Comparison of ENCODE assay signal across 16 cellular contexts in genomic region chr1:221728037-221728505, GRCh38. TPM values are rescaled to one million over a fixed set of nuclear protein-coding genes. Genes with fewer than 3 reads are reported as not detected.
DNase-seq lines count a peak whose midpoint lies in the region; ATAC-seq, FAIRE-seq and TF ChIP-seq lines count a peak whose summit lies in the region.
"Had no signal": no experiment of that assay in that cellular context is flagged by ENCODE, and none has a peak within 500 bp of the region (broad histone marks: within the 10 kb centered on the region; RNA-seq: fewer than 3 reads in every experiment).

No MANE protein-coding gene starts in this region.

- TF ChIP-seq RAD21 in liver (IDR thresholded peaks at IDR 0.05): no peak
- no peak for TF ChIP-seq RAD21 in HepG2 (CRISPR knock-in tag; IDR thresholded peaks at IDR 0.05)

- no peak overlapping the region for H3K4me3 Mint-ChIP-seq in T-helper 17 cell

- H2AFZ ChIP-seq in HepG2 (ENCODE audit: low read length) (no peak overlapping the region), osteoblast (ENCODE audit: low read length) (no peak overlapping the region)

- DNase-seq in HepG2 (ENCODE audit: low spot score) (no peak), T-helper 17 cell (no peak), osteoblast (ENCODE audit: insufficient read length, low spot score, missing footprints) (no peak)
- no peak for DNase-seq in stimulated activated naive CD4-positive, alpha-beta T cell (lab: John Stamatoyannopoulos, UW)
- DNase-seq in effector CD8-positive, alpha-beta T cell (lab: John Stamatoyannopoulos, UW): no peak
- DNase-seq: activated CD4-positive, alpha-beta T cell treated with anti-CD3 and anti-CD28 coated beads, Interleukin-2, amount 50 U/mL, for 1 hour; activated gamma-delta T cell treated with Interleukin-2 at 50 U/mL for 16 hours; AML-193; brain microvascular endothelial cell; DMS53; left lung; NCI-H1694; SHP77 treated with DMSO at 0.1 percent for 48 hours had no signal

- FAIRE-seq in HepG2 (lab: Jason Lieb, UNC): no peak

- H3K27me3 Mint-ChIP-seq in T-helper 17 cell: no peaks in the 10 kb centered on the region

- H4K20me1 ChIP-seq in HepG2 (ENCODE audit: insufficient read depth, low read length): no peaks in the 10 kb centered on the region
- no peaks in the 10 kb centered on the region for H4K20me1 ChIP-seq in osteoblast (ENCODE audit: insufficient read depth, low read length)

- H3K4me1 ChIP-seq in liver (ENCODE audit: control insufficient read depth in 4 of 4, insufficient read depth in 4 of 4, low read length in 3 of 4): peaks cover 9 to 50% (median 36%) of the 10 kb centered on the region in 4 donors
- H3K4me1 ChIP-seq in HepG2 (ENCODE audit: insufficient read depth, low read length): no peaks in the 10 kb centered on the region
- peaks cover 14 to 75% (median 16%) of the 10 kb centered on the region in 3 donors for H3K4me1 ChIP-seq in gastroesophageal sphincter
- peaks cover 39% of the 10 kb centered on the region for H3K4me1 ChIP-seq in osteoblast (ENCODE audit: insufficient read depth, low read length)

- H3K36me3 ChIP-seq in liver (ENCODE audit: control insufficient read depth in 4 of 4, insufficient read depth in 3 of 4, low read depth in 1 of 4, low read length in 3 of 4) (peaks cover 0 to 26% (median 7%) of the 10 kb centered on the region in 4 donors), HepG2 (replicated peaks in 1 of 2; ENCODE audit: control insufficient read depth in 1 of 2, insufficient read depth in 2 of 2, low read length in 2 of 2) (no peaks in the 10 kb centered on the region), gastroesophageal sphincter (no peaks in the 10 kb centered on the region), osteoblast (ENCODE audit: insufficient read depth, low read length) (no peaks in the 10 kb centered on the region)
- H3K36me3 ChIP-seq: brain microvascular endothelial cell, left lung had no signal

- TF ChIP-seq EP300 in HepG2 (IDR thresholded peaks at IDR 0.05; ENCODE audit: low read depth in 2 of 2, low read length in 2 of 2) (no peak), HepG2 (CRISPR knock-in tag; IDR thresholded peaks at IDR 0.05; ENCODE audit: borderline replicate concordance) (no peak), gastroesophageal sphincter (IDR thresholded peaks at IDR 0.05) (no peak)

- BruUV-seq in HepG2 (replicated peaks; lab: Mats Ljungman, UMichigan): no TSS peak

- H3K79me2 ChIP-seq in HepG2 (ENCODE audit: insufficient read depth, low read length) (no peaks in the 10 kb centered on the region), osteoblast (ENCODE audit: insufficient read depth, low read length) (peaks cover 79% of the 10 kb centered on the region)

- no peak overlapping the region for H3K9ac ChIP-seq in liver (ENCODE audit: low read depth in 1 of 2, low read length in 2 of 2)
- no peak overlapping the region for H3K9ac ChIP-seq in HepG2 (ENCODE audit: insufficient read depth, low read depth, low read length)

- in situ Hi-C loops in HepG2 (cut with HindIII; ENCODE audit: extremely low pct_ligation_motif_present, low pct_unique_long_range_greater_than_20kb): no loop called here

- H3K36me3 Mint-ChIP-seq in T-helper 17 cell (ENCODE audit: low read depth): no peaks in the 10 kb centered on the region

- peaks cover 40% of the 10 kb centered on the region for H3K4me1 Mint-ChIP-seq in T-helper 17 cell

- TF ChIP-seq POLR2A in HepG2 (IDR thresholded peaks at IDR 0.05; ENCODE audit: insufficient read depth in 1 of 2, low read depth in 2 of 2, low read length in 2 of 2) (no peak), gastroesophageal sphincter (IDR thresholded peaks at IDR 0.05) (no peak)

- peak overlapping the region; percentile 1 for H3K27ac Mint-ChIP-seq in T-helper 17 cell

- H3K4me3 ChIP-seq in liver (ENCODE audit: low read depth in 1 of 3, low read length in 3 of 3) (no peak overlapping the region), HepG2 (replicated peaks in 1 of 3; ENCODE audit: insufficient read depth in 1 of 3, low read depth in 2 of 3, low read length in 3 of 3) (no peak overlapping the region), gastroesophageal sphincter (no peak overlapping the region), osteoblast (ENCODE audit: insufficient read depth, low read length) (no peak overlapping the region)
- H3K4me3 ChIP-seq: left lung had no signal

- intact Hi-C loops in HepG2 (cut with micrococcal nuclease; ENCODE audit: unreplicated experiment): no loop called here

- ATAC-seq in HepG2 (no peak), T-helper 17 cell (no peak), gastroesophageal sphincter (no peak), HG03520 (IDR thresholded peaks at IDR 0.05; ENCODE audit: unreplicated experiment) (no peak)
- ATAC-seq: left lung had no signal

- TF ChIP-seq CTCF in liver (IDR thresholded peaks at IDR 0.05; ENCODE audit: low read depth, low read length, missing input control) (no peak), HepG2 (CRISPR knock-in tag; IDR thresholded peaks at IDR 0.05) (no peak), gastroesophageal sphincter (IDR thresholded peaks at IDR 0.05) (no peak), osteoblast (IDR thresholded peaks at IDR 0.05; ENCODE audit: extremely low read depth, low read depth, low read length) (no peak)

- no peaks in the 10 kb centered on the region for H3K27me3 ChIP-seq in liver (ENCODE audit: control insufficient read depth in 4 of 4, insufficient read depth in 4 of 4, low read length in 3 of 4)
- no peaks in the 10 kb centered on the region for H3K27me3 ChIP-seq in HepG2 (ENCODE audit: control insufficient read depth in 1 of 2, insufficient read depth in 2 of 2, low read length in 2 of 2)
- no peaks in the 10 kb centered on the region for H3K27me3 ChIP-seq in gastroesophageal sphincter
- no peaks in the 10 kb centered on the region for H3K27me3 ChIP-seq in osteoblast (ENCODE audit: insufficient read depth, low read length)
- H3K27me3 ChIP-seq: brain microvascular endothelial cell, left lung had no signal

- H3K27ac ChIP-seq in liver (ENCODE audit: low read depth in 1 of 2, low read length in 2 of 2) (peak overlapping the region in 1 of 2 donors; percentile 16), HepG2 (ENCODE audit: extremely low read length, insufficient read depth, low read length) (no peak overlapping the region), gastroesophageal sphincter (peak overlapping the region; percentile 23 to 75 (median 58)), osteoblast (ENCODE audit: low read depth, low read length) (no peak overlapping the region)
- H3K27ac ChIP-seq: brain microvascular endothelial cell, left lung had no signal

- 45% methylated on average over 1 of the region's 1 CpG for WGBS in liver
- 92% methylated on average over 1 of the region's 1 CpG for WGBS in HepG2 (ENCODE audit: low lambda C conversion rate)
- 83 to 90% methylated on average over 1 of the region's 1 CpG for WGBS in gastroesophageal sphincter (ENCODE audit: low coverage in 1 of 2), 2 donors

- H3K9me3 ChIP-seq in liver (ENCODE audit: control insufficient read depth in 4 of 4, low read length in 3 of 4) (no peaks in the 10 kb centered on the region), HepG2 (ENCODE audit: low read length) (peaks cover 8% of the 10 kb centered on the region), T-helper 17 cell (ENCODE audit: control insufficient read depth, low read length, poor library complexity, severe bottlenecking) (peaks cover 2% of the 10 kb centered on the region), gastroesophageal sphincter (no peaks in the 10 kb centered on the region), osteoblast (ENCODE audit: low read depth, low read length) (no peaks in the 10 kb centered on the region)

- CTCF ChIA-PET in HepG2 (lab: Yijun Ruan, JAX; ENCODE audit: low intra/inter-chr PET ratio, low total read pairs): no interaction called here

- H3K4me2 ChIP-seq in HepG2 (ENCODE audit: low read depth, low read length) (no peak overlapping the region), osteoblast (ENCODE audit: insufficient read depth, low read length) (no peak overlapping the region)

- POLR2A ChIA-PET in HepG2 (lab: Yijun Ruan, JAX): no interaction called here

TF ChIP-seq in liver, 16 proteins besides CTCF, POLR2A, EP300 and RAD21 (continues in another document):
- peak in 1 of 2 donors; percentile 56 for TF ChIP-seq HNF4A (conservative IDR thresholded peaks at IDR 0.05)
- TF ChIP-seq HNF4G (IDR thresholded peaks at IDR 0.05): no peak

TF ChIP-seq in HepG2, 621 proteins besides CTCF, POLR2A, EP300 and RAD21 (continues in another document):
- no peak for TF ChIP-seq ZNF775 (CRISPR knock-in tag; IDR thresholded peaks at IDR 0.05; ENCODE audit: borderline replicate concordance)
- no peak for TF ChIP-seq ONECUT2 (CRISPR knock-in tag; IDR thresholded peaks at IDR 0.05)
- TF ChIP-seq KDM1A (CRISPR knock-in tag; IDR thresholded peaks at IDR 0.05): no peak
- TF ChIP-seq ZMAT3 (CRISPR knock-in tag; conservative IDR thresholded peaks at IDR 0.05): no peak
- no peak for TF ChIP-seq ZNF879 (CRISPR knock-in tag; IDR thresholded peaks at IDR 0.05)

RNA-seq across cellular contexts. Expression of gene DUSP10, which starts 13.8 kb away (rescaled TPM):
- total RNA-seq in liver (10 to 100 TPM in 1 of 2 donors, 1 to 10 TPM in 1; 6.7 to 15.4 TPM), HepG2 (2016; rRNA removed; fragmentation: Illumina TruSeq; extraction: Trizol) (2.1 and 2.5 TPM in 2 replicates), T-helper 17 cell (100 to 1,000 TPM in 1 of 2 donors, 10 to 100 TPM in 1; 95.6 to 107 TPM), gastroesophageal sphincter (10 to 100 TPM in 1 of 4 donors, 1 to 10 TPM in 3; 3.5 to 12.0 (median 5.3) TPM), osteoblast (62.2 and 69.5 TPM in 2 replicates)
- polyA plus RNA-seq in liver (10 to 100 TPM in 1 of 2 donors, 1 to 10 TPM in 1; 8.0 to 13.4 TPM), HepG2 (2011; rRNA removed) (4.2 and 4.4 TPM in 2 replicates)
- total RNA-seq in HepG2 (2016; cell fraction: cytosol; rRNA removed; fragmentation: Illumina TruSeq; extraction: Trizol; ENCODE audit: low read depth): 1.0 and 1.1 TPM in 2 replicates
- 2.7 and 2.8 TPM in 2 replicates for total RNA-seq in HepG2 (2016; cell fraction: insoluble cytoplasmic fraction; rRNA removed; fragmentation: Illumina TruSeq; extraction: Trizol)
- total RNA-seq in HepG2 (2016; cell fraction: membrane; rRNA removed; fragmentation: Illumina TruSeq; extraction: Trizol): 1.8 and 2.0 TPM in 2 replicates
- total RNA-seq in HepG2 (2016; cell fraction: nucleus; rRNA removed; fragmentation: Illumina TruSeq; extraction: Trizol): 3.2 and 3.5 TPM in 2 replicates
- 5.3 and 5.7 TPM in 2 replicates for polyA plus RNA-seq in HepG2 (2011; cell fraction: cytosol; rRNA removed)
- polyA plus RNA-seq in HepG2 (2011; cell fraction: nucleus; rRNA removed): 6.2 and 6.9 TPM in 2 replicates
- 2.6 and 5.2 TPM in 2 replicates for polyA plus RNA-seq in HepG2 (2012)
- 0.26 and 0.36 TPM in 2 replicates for polyA plus RNA-seq in HepG2 (2016; cell fraction: cytosol; fragmentation: Illumina TruSeq; extraction: Trizol; ENCODE audit: low read depth)
- polyA plus RNA-seq in HepG2 (2016; cell fraction: insoluble cytoplasmic fraction; fragmentation: Illumina TruSeq; extraction: Trizol; ENCODE audit: low read depth): 2.8 and 3.3 TPM in 2 replicates
- 1.2 and 1.3 TPM in 2 replicates for polyA plus RNA-seq in HepG2 (2016; cell fraction: membrane; fragmentation: Illumina TruSeq; extraction: Trizol; ENCODE audit: low read depth)
- 2.0 and 2.4 TPM in 2 replicates for polyA plus RNA-seq in HepG2 (2016; cell fraction: nucleus; fragmentation: Illumina TruSeq; extraction: Trizol; ENCODE audit: insufficient read depth, low read depth)
- polyA minus RNA-seq in HepG2 (2011; rRNA and poly(A)+ RNA removed; ENCODE audit: low replicate concordance): 11.2 and 16.0 TPM in 2 replicates
- polyA minus RNA-seq in HepG2 (2011; cell fraction: cytosol; rRNA and poly(A)+ RNA removed): 2.7 and 3.9 TPM in 2 replicates
- polyA minus RNA-seq in HepG2 (2011; cell fraction: nucleus; rRNA and poly(A)+ RNA removed): 13.1 and 15.4 TPM in 2 replicates

Comparison
In these comparisons a context has a peak if more than half of its experiments do, and no peak if none do; other contexts are left out.
1. H3K27ac ChIP-seq: peak in gastroesophageal sphincter (4 of 4); none in HepG2 (single experiment) and osteoblast (single experiment).